8 cellular contexts compared by ENCODE assay signal in the genomic region with DNA sequence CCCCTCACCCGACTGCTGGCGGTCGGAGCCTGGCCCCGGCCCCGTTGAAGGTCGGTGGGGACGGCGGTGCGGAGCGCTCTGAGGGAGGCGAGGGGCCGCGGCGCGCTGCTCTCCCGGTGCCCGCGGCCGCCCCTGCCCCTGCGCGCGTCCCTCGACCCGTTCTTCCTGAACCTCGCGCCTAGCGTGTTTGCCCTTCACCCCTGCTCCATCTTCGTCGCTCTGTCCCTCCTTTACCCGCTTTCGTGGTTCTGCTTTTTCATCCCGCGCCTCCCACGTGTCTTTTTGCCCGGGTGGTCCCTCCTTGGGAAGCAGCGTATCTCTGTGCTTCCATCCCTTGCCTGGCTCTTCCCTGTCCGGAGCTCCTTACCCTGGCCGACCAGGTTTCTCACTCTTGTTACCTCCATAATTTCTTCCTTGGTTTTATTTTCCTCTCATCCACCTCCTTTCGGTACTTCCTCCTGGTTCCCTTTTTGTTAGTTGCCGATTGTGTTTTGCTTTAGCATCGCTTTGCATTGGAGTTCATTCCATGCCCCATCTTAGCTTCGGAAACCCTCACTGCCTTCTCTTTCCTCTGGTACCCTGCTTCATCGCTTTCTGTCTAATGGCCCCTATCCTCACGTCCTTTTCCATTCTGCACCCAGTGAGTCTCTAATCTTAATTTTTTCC. TPM values are rescaled to one million over a fixed set of nuclear protein-coding genes. Genes with fewer than 3 reads are reported as not detected.
A peak's percentile ranks its signal among the peaks of the same experiment; 100 is the strongest.
DNase-seq lines count a peak whose midpoint lies in the region; ATAC-seq, FAIRE-seq and TF ChIP-seq lines count a peak whose summit lies in the region.

No MANE protein-coding gene starts in this region.

- ATAC-seq in activated CD8-positive, alpha-beta T cell treated with anti-CD3 and anti-CD28 coated beads for 36 hours = peak; percentile 6

- H4K8ac ChIP-seq in neuronal stem cell (ENCODE audit: low read depth, low read length) = no peak overlapping the region

- H2AFZ ChIP-seq in Loucy (ENCODE audit: low read length) (peak overlapping the region; percentile 85), neuronal stem cell (ENCODE audit: low read length) (peak overlapping the region; percentile 85)

- H3K36me3 ChIP-seq in H7 (replicated peaks; ENCODE audit: control insufficient read depth, insufficient read depth, low read length) = no peaks in the 10 kb centered on the region
- H3K36me3 ChIP-seq in Loucy (ENCODE audit: insufficient read depth, low read length) = no peaks in the 10 kb centered on the region
- H3K36me3 ChIP-seq in neuronal stem cell (replicated peaks in 1 of 2; ENCODE audit: control insufficient read depth in 2 of 2, insufficient read depth in 2 of 2, low read length in 2 of 2) = peaks cover 6 to 31% of the 10 kb centered on the region in 2 donors

- peak overlapping the region; percentile 83 for H3K4me2 ChIP-seq in Loucy (ENCODE audit: low read depth, low read length, poor library complexity, severe bottlenecking)
- H3K4me2 ChIP-seq in neuronal stem cell (ENCODE audit: insufficient read depth, low read length, poor library complexity, severe bottlenecking) = peak overlapping the region; percentile 49

- peak overlapping the region; percentile 56 for H3K27ac ChIP-seq in neuronal stem cell (replicated peaks; ENCODE audit: low read length)

- H3K36me3 Mint-ChIP-seq in activated T-cell treated with anti-CD3 and anti-CD28 coated beads, Interleukin-2, amount 50 U/mL, for 24 hours (ENCODE audit: low read depth) = peaks cover 25% of the 10 kb centered on the region
- peaks cover 12% of the 10 kb centered on the region for H3K36me3 Mint-ChIP-seq in activated CD8-positive, alpha-beta T cell treated with anti-CD3 and anti-CD28 coated beads for 36 hours (ENCODE audit: low read depth)

- peak overlapping the region; percentile 95 for H3K23ac ChIP-seq in neuronal stem cell (ENCODE audit: low read depth, low read length, poor library complexity)

- peak overlapping the region; percentile 50 for H2AK5ac ChIP-seq in neuronal stem cell (ENCODE audit: low read depth, low read length)

- peak overlapping the region; percentile 98 for H2BK5ac ChIP-seq in neuronal stem cell (ENCODE audit: low read length)

- peak overlapping the region; percentile 67 for H2BK15ac ChIP-seq in neuronal stem cell (ENCODE audit: low read length)

- no peaks in the 10 kb centered on the region for H3K9me3 Mint-ChIP-seq in activated T-cell treated with anti-CD3 and anti-CD28 coated beads, Interleukin-2, amount 50 U/mL, for 24 hours
- H3K9me3 Mint-ChIP-seq in activated CD8-positive, alpha-beta T cell treated with anti-CD3 and anti-CD28 coated beads for 36 hours = no peaks in the 10 kb centered on the region

- peaks cover 9% of the 10 kb centered on the region for H3K4me1 ChIP-seq in Loucy (ENCODE audit: insufficient read depth, low read length, poor library complexity, severe bottlenecking)
- peaks cover 3 to 4% of the 10 kb centered on the region in 2 donors for H3K4me1 ChIP-seq in neuronal stem cell (ENCODE audit: control insufficient read depth in 2 of 2, insufficient read depth in 1 of 2, low read depth in 1 of 2, low read length in 2 of 2)

- H3K9ac ChIP-seq in Loucy (ENCODE audit: low read depth, low read length, poor library complexity, severe bottlenecking) (peak overlapping the region; percentile 67), neuronal stem cell (ENCODE audit: low read depth, low read length, poor library complexity) (peak overlapping the region; percentile 96)

- no peak overlapping the region for H4K91ac ChIP-seq in neuronal stem cell (ENCODE audit: low read depth, low read length, poor library complexity)

- CTCF ChIA-PET in activated CD8-positive, alpha-beta T cell treated with anti-CD3 and anti-CD28 coated beads for 36 hours (lab: Charles Lee) = interaction anchor here (0.7 to 2.1 kb wide), 3 partner anchors 104 to 193 kb away, joined by 3 to 5 read pairs (median 3); no protein-coding TSS in a partner anchor

- no peak for FAIRE-seq in frontal cortex (lab: Jason Lieb, UNC)

- no peaks in the 10 kb centered on the region for H3K79me1 ChIP-seq in neuronal stem cell (ENCODE audit: low read depth, low read length)

- no peak for DNase-seq in activated T-cell treated with anti-CD3 and anti-CD28 coated beads, Interleukin-2, amount 50 U/mL, for 24 hours
- DNase-seq in activated T-cell treated with anti-CD3 and anti-CD28 coated beads for 4 hours = no peak
- DNase-seq in H7 = peak; percentile 23
- peak; percentile 22 for DNase-seq in activated CD8-positive, alpha-beta T cell treated with anti-CD3 and anti-CD28 coated beads for 36 hours
- DNase-seq in frontal cortex (ENCODE audit: low spot score in 2 of 2) = peak; percentile 14 to 26
- peak; percentile 17 for DNase-seq in neuronal stem cell (ENCODE audit: low spot score)
- no peak for DNase-seq in NCI-H128 (lab: John Stamatoyannopoulos, UW; ENCODE audit: unreplicated experiment)

- no CpG with 5 or more reads among the region's 44 CpGs for WGBS in neuronal stem cell (ENCODE audit: extremely low coverage in 2 of 2, insufficient read length in 2 of 2, insufficient replicate concordance in 1 of 2), 2 donors

- peak overlapping the region; percentile 84 for H3K14ac ChIP-seq in neuronal stem cell (ENCODE audit: low read length)

- peak overlapping the region; percentile 94 for H3K27ac Mint-ChIP-seq in activated T-cell treated with anti-CD3 and anti-CD28 coated beads, Interleukin-2, amount 50 U/mL, for 24 hours
- peak overlapping the region; percentile 73 for H3K27ac Mint-ChIP-seq in activated CD8-positive, alpha-beta T cell treated with anti-CD3 and anti-CD28 coated beads for 36 hours

- H3K9me3 ChIP-seq in Loucy (ENCODE audit: insufficient read depth, low read depth, low read length) = no peaks in the 10 kb centered on the region
- peaks cover 2 to 5% of the 10 kb centered on the region in 2 donors for H3K9me3 ChIP-seq in neuronal stem cell (replicated peaks in 1 of 2; ENCODE audit: control insufficient read depth in 2 of 2, insufficient read depth in 1 of 2, low read depth in 1 of 2, low read length in 2 of 2)

- H3K18ac ChIP-seq in neuronal stem cell (ENCODE audit: low read length) = peak overlapping the region; percentile 97

- H3K27me3 ChIP-seq in H7 (ENCODE audit: control insufficient read depth, insufficient read depth, low read length) = no peaks in the 10 kb centered on the region
- peaks cover 9% of the 10 kb centered on the region for H3K27me3 ChIP-seq in Loucy (ENCODE audit: insufficient read depth, low read length, poor library complexity, severe bottlenecking)
- no peaks in the 10 kb centered on the region for H3K27me3 ChIP-seq in neuronal stem cell (ENCODE audit: control insufficient read depth in 3 of 3, insufficient read depth in 3 of 3, low read depth in 1 of 3, low read length in 3 of 3)

- no peaks in the 10 kb centered on the region for H3F3A ChIP-seq in Loucy (ENCODE audit: low read depth)

- H3K79me2 ChIP-seq in Loucy (ENCODE audit: insufficient read depth, low read length) = peaks cover 9% of the 10 kb centered on the region

- H3K27me3 Mint-ChIP-seq in activated T-cell treated with anti-CD3 and anti-CD28 coated beads, Interleukin-2, amount 50 U/mL, for 24 hours = no peaks in the 10 kb centered on the region
- H3K27me3 Mint-ChIP-seq in activated CD8-positive, alpha-beta T cell treated with anti-CD3 and anti-CD28 coated beads for 36 hours = peaks cover 2% of the 10 kb centered on the region

- TF ChIP-seq CTCF in Loucy (conservative IDR thresholded peaks at IDR 0.05; ENCODE audit: low read length) = no peak
- TF ChIP-seq CTCF in activated CD8-positive, alpha-beta T cell treated with anti-CD3 and anti-CD28 coated beads for 36 hours (IDR thresholded peaks at IDR 0.05) = no peak

- H3K4me1 Mint-ChIP-seq in activated T-cell treated with anti-CD3 and anti-CD28 coated beads, Interleukin-2, amount 50 U/mL, for 24 hours (ENCODE audit: low read depth) = peaks cover 31% of the 10 kb centered on the region
- peaks cover 24% of the 10 kb centered on the region for H3K4me1 Mint-ChIP-seq in activated CD8-positive, alpha-beta T cell treated with anti-CD3 and anti-CD28 coated beads for 36 hours (ENCODE audit: low read depth)

- H3K4me3 ChIP-seq in H7 (ENCODE audit: insufficient read depth, low read depth, low read length) (peak overlapping the region; percentile 95), Loucy (ENCODE audit: low read length, poor library complexity, severe bottlenecking) (peak overlapping the region; percentile 92), neuronal stem cell (ENCODE audit: low read length in 2 of 2) (peak overlapping the region; percentile 91 to 96)

- H4K20me1 ChIP-seq in Loucy (ENCODE audit: insufficient read depth, low read length, poor library complexity, severe bottlenecking) = peaks cover 3% of the 10 kb centered on the region

- peak overlapping the region; percentile 90 for H3K4me3 Mint-ChIP-seq in activated T-cell treated with anti-CD3 and anti-CD28 coated beads, Interleukin-2, amount 50 U/mL, for 24 hours
- peak overlapping the region; percentile 82 for H3K4me3 Mint-ChIP-seq in activated CD8-positive, alpha-beta T cell treated with anti-CD3 and anti-CD28 coated beads for 36 hours

- intact Hi-C loops in activated CD8-positive, alpha-beta T cell treated with anti-CD3 and anti-CD28 coated beads for 36 hours (cut with micrococcal nuclease) = no loop called here

- no peak overlapping the region for H2BK12ac ChIP-seq in neuronal stem cell (ENCODE audit: low read length)

- peak overlapping the region; percentile 94 for H2BK120ac ChIP-seq in neuronal stem cell (ENCODE audit: low read depth, low read length)

- no peak overlapping the region for H3K4ac ChIP-seq in neuronal stem cell (ENCODE audit: low read length)

- POLR2A ChIA-PET in activated CD8-positive, alpha-beta T cell treated with anti-CD3 and anti-CD28 coated beads for 36 hours (lab: Charles Lee) = interaction anchor here (1.1 to 1.4 kb wide), 3 partner anchors 20 to 254 kb away, joined by 3 to 4 read pairs (median 3); a partner anchor contains a TSS

- H3K9me2 ChIP-seq in Loucy (replicated peaks; ENCODE audit: low read depth, low read length) = no peaks in the 10 kb centered on the region

RNA-seq across cellular contexts. Expression of a gene that starts 0.7 kb away (rescaled TPM):
- 29.1 and 37.3 TPM in 2 replicates for total RNA-seq in H7 (2014; rRNA removed; shearing (Covaris generic))
- 1 to 10 TPM; 8.2 to 9.4 TPM for total RNA-seq in activated CD8-positive, alpha-beta T cell treated with anti-CD3 and anti-CD28 coated beads for 36 hours
- 151 TPM for total RNA-seq in frontal cortex
- 17.9 TPM for polyA plus RNA-seq in neuronal stem cell (2013, experiment 1 of 2)
- 18.7 TPM for polyA plus RNA-seq in neuronal stem cell (2013, experiment 2 of 2)

Comparison
In these comparisons a context has a peak if more than half of its experiments do, and no peak if none do; other contexts are left out.
1. DNase-seq: peak in H7 (single experiment), activated CD8-positive, alpha-beta T cell treated with anti-CD3 and anti-CD28 coated beads for 36 hours (single experiment), frontal cortex (2 of 2) and neuronal stem cell (single experiment); none in activated T-cell treated with anti-CD3 and anti-CD28 coated beads, Interleukin-2, amount 50 U/mL, for 24 hours (single experiment), activated T-cell treated with anti-CD3 and anti-CD28 coated beads for 4 hours (single experiment) and NCI-H128 (single experiment).
2. Peak in every context shown above with its lines, with median percentiles within 50 percentile points of each other: H3K4me3 ChIP-seq.